ENCODE assay signal across 8 cellular contexts in the genomic region with DNA sequence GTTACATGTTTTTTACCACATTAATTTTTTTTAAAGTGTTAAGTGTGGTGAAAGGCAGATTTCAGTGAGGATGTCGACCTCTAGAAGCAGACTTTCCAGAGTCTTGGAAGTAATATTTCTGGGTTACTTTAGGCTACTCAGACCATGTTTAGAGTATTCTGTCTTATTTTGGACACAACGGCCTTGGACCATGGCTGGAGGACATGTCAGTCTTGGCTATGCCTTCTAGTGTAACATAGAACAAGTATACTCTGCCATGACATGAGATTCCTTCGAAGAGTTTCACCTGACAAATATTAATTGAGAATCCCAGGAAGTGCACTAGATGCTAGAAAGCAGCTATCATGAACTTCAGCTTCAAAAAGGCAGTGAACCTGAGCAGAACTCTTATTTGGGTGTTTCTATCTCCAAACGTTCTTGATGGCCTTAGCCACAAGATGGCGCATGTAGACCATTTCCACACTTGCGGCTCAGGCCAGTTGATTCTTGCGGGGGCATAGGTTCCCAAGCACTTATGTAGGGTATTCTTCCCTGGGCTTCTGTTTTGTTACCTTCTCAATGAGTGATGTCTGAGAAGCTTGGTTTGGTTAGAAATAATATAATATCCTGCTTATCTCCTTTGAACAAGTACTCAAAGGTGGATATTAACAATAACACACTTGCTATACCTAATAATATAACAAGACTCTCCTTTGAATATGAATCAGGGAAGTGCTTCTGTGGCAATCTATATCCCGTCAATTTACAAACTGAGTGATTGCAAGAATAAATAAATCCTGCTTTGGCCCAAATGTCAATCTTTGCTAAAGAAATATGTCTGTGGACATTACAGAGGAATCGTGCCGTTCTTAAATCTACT.
DNase-seq lines count a peak whose midpoint lies in the region; ATAC-seq and TF ChIP-seq lines count a peak whose summit lies in the region.

No MANE protein-coding gene starts in this region.

- ATAC-seq in GM18517 (IDR thresholded peaks at IDR 0.05; ENCODE audit: unreplicated experiment) (peak; percentile 89), HG03064 (IDR thresholded peaks at IDR 0.05; ENCODE audit: low read depth, unreplicated experiment) (peak; percentile 87)

- H3K27ac ChIP-seq in coronary artery, result no peak overlapping the region

- DNase-seq in AG09319 (ENCODE audit: extremely low read depth, low read depth) (peak; percentile 48), NCI-H2196 (lab: John Stamatoyannopoulos, UW; ENCODE audit: unreplicated experiment) (peak; percentile 70), coronary artery (ENCODE audit: low spot score) (no peak), lung microvascular endothelial cell (ENCODE audit: low read depth in 2 of 2) (peak; percentile 76 to 82)
- DNase-seq in activated CD4-positive, alpha-beta T cell treated with anti-CD3 and anti-CD28 coated beads for 1 hour, result peak; percentile 20
- DNase-seq in stimulated activated CD8-positive, alpha-beta memory T cell treated with anti-CD3 and anti-CD28 coated beads, Interleukin-15, amount 100 ng/mL, for 24 hours (ENCODE audit: low read depth), result peak; percentile 9

- no peak overlapping the region for H3K4me3 ChIP-seq in coronary artery

- TF ChIP-seq CTCF in AG09319 (IDR thresholded peaks at IDR 0.05; ENCODE audit: low read depth, low read length) (peak; percentile 89), coronary artery (IDR thresholded peaks at IDR 0.05) (peak; percentile 56)
